11 cellular contexts compared by ENCODE assay signal in the genomic region with DNA sequence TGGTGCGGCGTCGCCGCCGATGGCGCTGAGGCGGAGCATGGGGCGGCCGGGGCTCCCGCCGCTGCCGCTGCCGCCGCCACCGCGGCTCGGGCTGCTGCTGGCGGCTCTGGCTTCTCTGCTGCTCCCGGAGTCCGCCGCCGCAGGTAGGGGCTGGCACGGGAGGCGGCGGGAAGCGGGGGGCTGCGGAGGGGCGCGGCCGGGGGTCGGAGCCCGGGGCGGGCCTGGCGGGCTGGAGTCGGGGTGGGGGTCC. TPM values are rescaled to one million over a fixed set of nuclear protein-coding genes. Genes with fewer than 3 reads are reported as not detected.
DNase-seq lines count a peak whose midpoint lies in the region; ATAC-seq and TF ChIP-seq lines count a peak whose summit lies in the region.
"Had no signal": no experiment of that assay in that cellular context is flagged by ENCODE, and none has a peak within 500 bp of the region (broad histone marks: within the 10 kb centered on the region; RNA-seq: fewer than 3 reads in every experiment).

No MANE protein-coding gene starts in this region.

- H3K9me3 Mint-ChIP-seq in dendritic cell treated with granulocyte-macrophage colony-stimulating factor and Interleukin-4, amounts not matched to agents 40 ng/mL and 50 ng/mL, for 4 days: no peaks in the 10 kb centered on the region
- H3K9me3 Mint-ChIP-seq in glutamatergic neuron (ENCODE audit: unreplicated experiment): peaks cover 6% of the 10 kb centered on the region
- H3K9me3 Mint-ChIP-seq: activated naive CD8-positive, alpha-beta T cell treated with anti-CD3 and anti-CD28 coated beads for 36 hours; neural crest cell; stimulated activated naive CD8-positive, alpha-beta T cell treated with anti-CD3 and anti-CD28 coated beads, Interleukin-15, amount 100 ng/mL, for 72 hours had no signal

- peaks cover 38% of the 10 kb centered on the region for H3K27me3 Mint-ChIP-seq in dendritic cell treated with granulocyte-macrophage colony-stimulating factor and Interleukin-4, amounts not matched to agents 40 ng/mL and 50 ng/mL, for 4 days
- H3K27me3 Mint-ChIP-seq in glutamatergic neuron (ENCODE audit: unreplicated experiment): peaks cover 12% of the 10 kb centered on the region

- TF ChIP-seq CTCF in uterus (IDR thresholded peaks at IDR 0.05) (no peak), glutamatergic neuron (IDR thresholded peaks at IDR 0.05; ENCODE audit: partially characterized antibody, unreplicated experiment) (no peak)

- peaks cover 43% of the 10 kb centered on the region for H3K4me1 Mint-ChIP-seq in dendritic cell treated with granulocyte-macrophage colony-stimulating factor and Interleukin-4, amounts not matched to agents 40 ng/mL and 50 ng/mL, for 4 days (ENCODE audit: low read depth)
- peaks cover 14% of the 10 kb centered on the region for H3K4me1 Mint-ChIP-seq in glutamatergic neuron (ENCODE audit: low read depth, unreplicated experiment)

- DNase-seq in Right ventricle myocardium superior (peak; percentile 53), left ventricle myocardium superior (no peak), uterus (no peak), glutamatergic neuron (no peak), NCI-H446 (lab: John Stamatoyannopoulos, UW) (no peak), NCI-H748 treated with DMSO at 0.1 percent for 48 hours (lab: John Stamatoyannopoulos, UW) (no peak)

- ATAC-seq in Right ventricle myocardium superior (ENCODE audit: poor library complexity) (no peak), left ventricle myocardium superior (no peak)

- peaks cover 19% of the 10 kb centered on the region for H3K4me1 ChIP-seq in mononuclear cell (ENCODE audit: insufficient read depth, low read length)
- peaks cover 4 to 10% of the 10 kb centered on the region in 2 donors for H3K4me1 ChIP-seq in uterus

- TF ChIP-seq POLR2A in uterus (IDR thresholded peaks at IDR 0.05): no peak

- H3K27me3 ChIP-seq in mononuclear cell (ENCODE audit: insufficient read depth, low read length): peaks cover 18% of the 10 kb centered on the region
- no peaks in the 10 kb centered on the region for H3K27me3 ChIP-seq in uterus

- no peaks in the 10 kb centered on the region for H3K36me3 ChIP-seq in uterus

- H3K27ac ChIP-seq in uterus: peak overlapping the region; percentile 58 to 79

- H3K27ac Mint-ChIP-seq in dendritic cell treated with granulocyte-macrophage colony-stimulating factor and Interleukin-4, amounts not matched to agents 40 ng/mL and 50 ng/mL, for 4 days: no peak overlapping the region
- H3K27ac Mint-ChIP-seq in glutamatergic neuron (ENCODE audit: unreplicated experiment): no peak overlapping the region
- H3K27ac Mint-ChIP-seq: activated naive CD8-positive, alpha-beta T cell treated with anti-CD3 and anti-CD28 coated beads for 36 hours had no signal

- intact Hi-C loops in Right ventricle myocardium superior (cut with DNase I): no loop called here
- intact Hi-C loops in left ventricle myocardium superior (cut with micrococcal nuclease): no loop called here
- intact Hi-C loops in dendritic cell treated with granulocyte-macrophage colony-stimulating factor and Interleukin-4, amounts not matched to agents 40 ng/mL and 50 ng/mL, for 4 days (cut with micrococcal nuclease): loop anchor here (5.0 to 10.0 kb wide), 2 partner anchors 47 to 256 kb away; partner anchors contain the start of gene LTK
- intact Hi-C loops in uterus (cut with DNase I; ENCODE audit: low total_unique reads): no loop called here

- peak overlapping the region; percentile 57 for H3K4me3 Mint-ChIP-seq in dendritic cell treated with granulocyte-macrophage colony-stimulating factor and Interleukin-4, amounts not matched to agents 40 ng/mL and 50 ng/mL, for 4 days
- H3K4me3 Mint-ChIP-seq in glutamatergic neuron (ENCODE audit: unreplicated experiment): no peak overlapping the region

- H3K4me3 ChIP-seq in mononuclear cell (ENCODE audit: low read length): peak overlapping the region; percentile 26
- peak overlapping the region; percentile 36 to 73 for H3K4me3 ChIP-seq in uterus

- no peaks in the 10 kb centered on the region for H3K36me3 Mint-ChIP-seq in dendritic cell treated with granulocyte-macrophage colony-stimulating factor and Interleukin-4, amounts not matched to agents 40 ng/mL and 50 ng/mL, for 4 days (ENCODE audit: low read depth)
- H3K36me3 Mint-ChIP-seq in glutamatergic neuron (ENCODE audit: unreplicated experiment): no peaks in the 10 kb centered on the region
- H3K36me3 Mint-ChIP-seq: activated naive CD8-positive, alpha-beta T cell treated with anti-CD3 and anti-CD28 coated beads for 36 hours had no signal

- H3K9me3 ChIP-seq in mononuclear cell (ENCODE audit: low read depth, low read length) (no peaks in the 10 kb centered on the region), uterus (no peaks in the 10 kb centered on the region)

RNA-seq across cellular contexts. Expression of gene TYRO3, which starts 0.2 kb away (rescaled TPM):
- total RNA-seq in Right ventricle myocardium superior: 4.3 TPM
- 5.0 TPM for total RNA-seq in left ventricle myocardium superior
- total RNA-seq in mononuclear cell: 0.21 TPM
- 10 to 100 TPM in 3 of 4 donors, 1 to 10 TPM in 1; 6.5 to 34.8 (median 24.3) TPM for total RNA-seq in uterus
- total RNA-seq in glutamatergic neuron (ENCODE audit: unreplicated experiment): 5.1 TPM

RNA-seq across cellular contexts. Expression of gene RPAP1, which starts 15.1 kb away (rescaled TPM):
- total RNA-seq in Right ventricle myocardium superior (26.4 TPM), left ventricle myocardium superior (25.4 TPM), mononuclear cell (9.9 TPM), uterus (10 to 100 TPM in 3 of 4 donors, 1 to 10 TPM in 1; 3.8 to 42.5 (median 25.8) TPM), glutamatergic neuron (ENCODE audit: unreplicated experiment) (48.9 TPM)

RNA-seq across cellular contexts. Expression of gene LTK, which starts 45.5 kb away (rescaled TPM):
- total RNA-seq in Right ventricle myocardium superior (1.1 TPM), left ventricle myocardium superior (1.5 TPM), mononuclear cell (1.6 TPM), uterus (under 1 TPM in 2 of 4 donors, not detected in 2; 0.24 to 0.55 TPM), glutamatergic neuron (ENCODE audit: unreplicated experiment) (3.2 TPM)
